23 cellular contexts compared by ENCODE assay signal in genomic region chr1:204575221-204576190, GRCh38. TPM values are rescaled to one million over a fixed set of nuclear protein-coding genes. Genes with fewer than 3 reads are reported as not detected.
DNase-seq lines count a peak whose midpoint lies in the region; ATAC-seq, FAIRE-seq and TF ChIP-seq lines count a peak whose summit lies in the region.
"Had no signal": no experiment of that assay in that cellular context is flagged by ENCODE, and none has a peak within 500 bp of the region (broad histone marks: within the 10 kb centered on the region; RNA-seq: fewer than 3 reads in every experiment).

No MANE protein-coding gene starts in this region.

- H3K9me3 Mint-ChIP-seq in activated naive CD4-positive, alpha-beta T cell treated with anti-CD3 and anti-CD28 coated beads, Interleukin-2, amount 50 U/mL, for 72 hours = no peaks in the 10 kb centered on the region
- H3K9me3 Mint-ChIP-seq: activated naive CD4-positive, alpha-beta T cell treated with anti-CD3 and anti-CD28 coated beads for 36 hours; CD8-positive, alpha-beta memory T cell; natural killer cell treated with Interleukin-12 subunit alpha and Interleukin-12 subunit beta and Interleukin-15 and Interleukin-18, amount 100 ng/mL, for 72 hours had no signal

- H3K36me3 Mint-ChIP-seq in activated naive CD4-positive, alpha-beta T cell treated with anti-CD3 and anti-CD28 coated beads, Interleukin-2, amount 50 U/mL, for 72 hours = peaks cover 0 to 11% of the 10 kb centered on the region in 2 donors

- H3K36me3 ChIP-seq in WERI-Rb-1 = no peaks in the 10 kb centered on the region
- peaks cover 1% of the 10 kb centered on the region for H3K36me3 ChIP-seq in kidney epithelial cell (ENCODE audit: control insufficient read depth, insufficient read depth, low read length)
- H3K36me3 ChIP-seq: ascending aorta had no signal

- H3K27me3 ChIP-seq in WERI-Rb-1 (ENCODE audit: insufficient read depth, low read depth, severe bottlenecking) (no peaks in the 10 kb centered on the region), kidney epithelial cell (ENCODE audit: control insufficient read depth, insufficient read depth, low read length) (peaks cover 2% of the 10 kb centered on the region)
- H3K27me3 ChIP-seq: ascending aorta had no signal

- no peak for FAIRE-seq in RCC 7860 (lab: Jason Lieb, UNC)
- FAIRE-seq: frontal cortex, TTC549 had no signal

- peak; percentile 75 for TF ChIP-seq CTCF in WERI-Rb-1 (IDR thresholded peaks at IDR 0.05; ENCODE audit: low read depth, low read length)
- peak; percentile 3 for TF ChIP-seq CTCF in kidney epithelial cell (IDR thresholded peaks at IDR 0.05; ENCODE audit: insufficient read depth, low read length, poor library complexity, severe bottlenecking)

- ATAC-seq in activated naive CD4-positive, alpha-beta T cell treated with anti-CD3 and anti-CD28 coated beads, Interleukin-2, amount 50 U/mL, for 72 hours = no peak
- ATAC-seq in HG03159 (IDR thresholded peaks at IDR 0.05; ENCODE audit: unreplicated experiment) = no peak
- ATAC-seq: natural killer cell treated with Interleukin-12 subunit alpha and Interleukin-12 subunit beta and Interleukin-15 and Interleukin-18, amount 100 ng/mL, for 72 hours; sciatic nerve had no signal

- H3K4me3 ChIP-seq in WERI-Rb-1 (ENCODE audit: low read depth, low read length) (peak overlapping the region; percentile 16), kidney epithelial cell (ENCODE audit: low read depth, low read length) (no peak overlapping the region)
- H3K4me3 ChIP-seq: ascending aorta had no signal

- no peak for DNase-seq in activated naive CD4-positive, alpha-beta T cell treated with anti-CD3 and anti-CD28 coated beads, Interleukin-2, amount 50 U/mL, for 72 hours (ENCODE audit: low spot score in 2 of 2)
- no peak for DNase-seq in activated naive CD4-positive, alpha-beta T cell treated with Interleukin-2 at 50 U/mL for 16 hours
- DNase-seq in WERI-Rb-1 (peak; percentile 93), kidney epithelial cell (ENCODE audit: low read depth) (no peak), RCC 7860 (ENCODE audit: low spot score) (no peak), Ammon's horn (ENCODE audit: low spot score) (no peak)
- DNase-seq: activated CD4-positive, alpha-beta T cell treated with anti-CD3 and anti-CD28 coated beads, Interleukin-2, amount 50 U/mL, for 4 hours; activated naive CD4-positive, alpha-beta T cell treated with anti-CD3 and anti-CD28 coated beads for 36 hours; CD8-positive, alpha-beta memory T cell; cerebellar nuclear complex; DND-41; effector CD4-positive, alpha-beta T cell; left cardiac atrium; mesenchymal stem cell; NCI-H1417 treated with DMSO at 0.1 percent for 48 hours; NCI-H2107; NCI-H510A treated with DMSO at 0.1 percent for 48 hours had no signal

- H3K9me3 ChIP-seq in WERI-Rb-1 (ENCODE audit: severe bottlenecking) = no peaks in the 10 kb centered on the region
- H3K9me3 ChIP-seq: ascending aorta had no signal

- H3K27ac Mint-ChIP-seq in activated naive CD4-positive, alpha-beta T cell treated with anti-CD3 and anti-CD28 coated beads, Interleukin-2, amount 50 U/mL, for 72 hours = peak overlapping the region; percentile 30 to 80
- H3K27ac Mint-ChIP-seq: activated naive CD4-positive, alpha-beta T cell treated with anti-CD3 and anti-CD28 coated beads for 36 hours had no signal

- peak overlapping the region; percentile 84 for H3K27ac ChIP-seq in WERI-Rb-1
- H3K27ac ChIP-seq: ascending aorta had no signal

RNA-seq across cellular contexts. Expression of gene MDM4, which starts 59.3 kb away (rescaled TPM):
- total RNA-seq in activated naive CD4-positive, alpha-beta T cell treated with anti-CD3 and anti-CD28 coated beads, Interleukin-2, amount 50 U/mL, for 72 hours = 10 to 100 TPM; 87.2 to 97.9 TPM
- 21.0 and 27.7 TPM in 2 replicates for total RNA-seq in kidney epithelial cell
